8 cellular contexts compared by ENCODE assay signal in the genomic region with DNA sequence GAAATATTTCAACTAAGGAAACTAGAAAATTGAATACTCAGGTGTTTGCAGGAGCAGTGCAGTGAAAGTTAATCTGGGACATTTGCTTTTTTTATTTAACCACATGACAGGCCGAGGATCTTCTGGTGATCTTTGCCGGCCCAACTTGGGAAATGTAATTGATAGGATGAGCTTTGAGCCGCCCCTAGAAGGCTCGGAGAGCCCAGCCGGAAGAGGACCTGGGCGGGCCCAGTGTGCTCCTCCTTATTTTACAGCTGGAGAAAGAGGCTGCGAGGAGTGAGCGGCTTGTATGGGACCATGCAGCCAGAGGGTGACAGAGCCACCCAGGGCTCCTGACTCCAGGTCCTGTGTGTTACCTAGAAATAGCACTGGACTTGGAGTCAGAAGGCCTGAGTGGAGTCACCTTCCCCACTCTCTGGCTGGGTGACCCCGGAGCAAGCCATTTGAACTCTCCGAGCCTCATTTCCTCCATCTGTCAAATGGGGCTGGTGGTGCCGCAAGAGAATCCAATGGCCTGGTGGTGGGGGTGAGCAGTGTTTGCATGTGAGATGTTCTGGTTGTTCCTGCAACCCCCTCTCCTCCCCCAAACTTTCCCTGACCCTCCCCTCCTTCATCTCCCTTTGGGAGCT. TPM values are rescaled to one million over a fixed set of nuclear protein-coding genes. Genes with fewer than 3 reads are reported as not detected.
DNase-seq lines count a peak whose midpoint lies in the region; ATAC-seq and FAIRE-seq lines count a peak whose summit lies in the region.

No MANE protein-coding gene starts in this region.

- H3K36me3 ChIP-seq in HUES64 (ENCODE audit: insufficient read depth, low read length), result no peaks in the 10 kb centered on the region
- H3K36me3 ChIP-seq in iPS-18a (ENCODE audit: control insufficient read depth, low read depth, low read length), result no peaks in the 10 kb centered on the region

- no peak overlapping the region for H3K27ac Mint-ChIP-seq in activated T-helper 17 cell treated with anti-CD3 and anti-CD28 coated beads, Interleukin-2, amount 50 U/mL, for 72 hours

- H3K9ac ChIP-seq in HUES64 (ENCODE audit: low read depth, low read length) (no peak overlapping the region), iPS-18a (ENCODE audit: low read length) (peak overlapping the region; percentile 28)

- WGBS in HUES64, result 21% methylated on average over 10 of the region's 11 CpGs

- no peak for ATAC-seq in activated T-helper 17 cell treated with anti-CD3 and anti-CD28 coated beads, Interleukin-2, amount 50 U/mL, for 72 hours (replicated peaks)
- ATAC-seq in GM21390 (IDR thresholded peaks at IDR 0.05; ENCODE audit: unreplicated experiment), result no peak

- H3K9me3 ChIP-seq in HUES64 (ENCODE audit: insufficient read depth, low read depth, low read length) (no peaks in the 10 kb centered on the region), iPS-18a (ENCODE audit: control insufficient read depth, low read depth, low read length) (no peaks in the 10 kb centered on the region)

- H3K4me3 ChIP-seq in HUES64 (ENCODE audit: low read length), result peak overlapping the region; percentile 94
- H3K4me3 ChIP-seq in iPS-18a (ENCODE audit: low read length), result peak overlapping the region; percentile 84
- peak overlapping the region; percentile 80 to 98 (median 85) for H3K4me3 ChIP-seq in skin epidermis

- peak overlapping the region; percentile 72 for H3K4me3 Mint-ChIP-seq in activated T-helper 17 cell treated with anti-CD3 and anti-CD28 coated beads, Interleukin-2, amount 50 U/mL, for 72 hours

- H3K27ac ChIP-seq in HUES64 (ENCODE audit: low read depth, low read length) (no peak overlapping the region), iPS-18a (ENCODE audit: low read length) (no peak overlapping the region), skin epidermis (peak overlapping the region in 16 of 21 experiments; percentile 70 to 88 (median 86))

- no peaks in the 10 kb centered on the region for H3K27me3 Mint-ChIP-seq in activated T-helper 17 cell treated with anti-CD3 and anti-CD28 coated beads, Interleukin-2, amount 50 U/mL, for 72 hours

- H3K4me1 Mint-ChIP-seq in activated T-helper 17 cell treated with anti-CD3 and anti-CD28 coated beads, Interleukin-2, amount 50 U/mL, for 72 hours, result no peaks in the 10 kb centered on the region

- H3K36me3 Mint-ChIP-seq in activated T-helper 17 cell treated with anti-CD3 and anti-CD28 coated beads, Interleukin-2, amount 50 U/mL, for 72 hours (ENCODE audit: low read depth), result no peaks in the 10 kb centered on the region

- peaks cover 35% of the 10 kb centered on the region for H3K27me3 ChIP-seq in HUES64 (ENCODE audit: insufficient read depth, low read length)
- peaks cover 30% of the 10 kb centered on the region for H3K27me3 ChIP-seq in iPS-18a (ENCODE audit: control insufficient read depth, insufficient read depth, low read length)

- no peak for FAIRE-seq in urothelium cell line (lab: Jason Lieb, UNC)

- H3K4me1 ChIP-seq in HUES64 (ENCODE audit: insufficient read depth, low read length) (peaks cover 10% of the 10 kb centered on the region), iPS-18a (ENCODE audit: control insufficient read depth, low read depth, low read length) (peaks cover 3% of the 10 kb centered on the region)

- DNase-seq in GM03348 (ENCODE audit: low spot score), result no peak
- no peak for DNase-seq in islet precursor cell
- no peak for DNase-seq in urothelium cell line (ENCODE audit: low spot score)

- H3K9me3 Mint-ChIP-seq in activated T-helper 17 cell treated with anti-CD3 and anti-CD28 coated beads, Interleukin-2, amount 50 U/mL, for 72 hours, result no peaks in the 10 kb centered on the region

RNA-seq across cellular contexts. Expression of gene PPARGC1B, which starts 2.5 kb away (rescaled TPM):
- polyA plus RNA-seq in HUES64 (2013, experiment 1 of 2), result 3.6 TPM
- polyA plus RNA-seq in HUES64 (2013, experiment 2 of 2), result 3.0 TPM
- total RNA-seq in activated T-helper 17 cell treated with anti-CD3 and anti-CD28 coated beads, Interleukin-2, amount 50 U/mL, for 72 hours, result 1 to 10 TPM; 1.9 to 5.8 TPM

Comparison
In these comparisons a context has a peak if more than half of its experiments do, and no peak if none do; other contexts are left out.
1. H3K27ac ChIP-seq: peak in skin epidermis (16 of 21); none in HUES64 (single experiment) and iPS-18a (single experiment).
2. Peak in every context shown above with its lines, with median percentiles within 50 percentile points of each other: H3K4me3 ChIP-seq.